In genomic region chr19:50661087-50661486, GRCh38 we compare ENCODE assay signal across 28 cellular contexts. TPM values are rescaled to one million over a fixed set of nuclear protein-coding genes. Genes with fewer than 3 reads are reported as not detected.
DNase-seq lines count a peak whose midpoint lies in the region; ATAC-seq, FAIRE-seq and TF ChIP-seq lines count a peak whose summit lies in the region.
"Had no signal": no experiment of that assay in that cellular context is flagged by ENCODE, and none has a peak within 500 bp of the region (broad histone marks: within the 10 kb centered on the region; RNA-seq: fewer than 3 reads in every experiment).

No MANE protein-coding gene starts in this region.

- H2BK5ac ChIP-seq in H1 (ENCODE audit: low read depth, low read length) = no peak overlapping the region; the same call in 1 of the 2 replicates

- no peak overlapping the region; a peak in 1 of 7 replicates for H3K9ac ChIP-seq in H1 (replicated peaks in 1 of 4; ENCODE audit: extremely low read depth in 1 of 4, low read depth in 3 of 4, low read length in 3 of 4)

- no peak for DNase-seq in natural killer cell
- no peak for DNase-seq in natural killer cell treated with Interleukin-12 subunit alpha and Interleukin-12 subunit beta and Interleukin-15 and Interleukin-18, amount 100 ng/mL, for 72 hours (ENCODE audit: low spot score)
- no peak for DNase-seq in H1 (ENCODE audit: low read depth in 1 of 2, low spot score in 2 of 2)
- DNase-seq in NCI-H2196 treated with DMSO at 0.1 percent for 48 hours (lab: John Stamatoyannopoulos, UW; ENCODE audit: unreplicated experiment) = no peak
- no peak for DNase-seq in activated gamma-delta T cell (lab: John Stamatoyannopoulos, UW)
- no peak for DNase-seq in suprapubic skin (ENCODE audit: low spot score in 2 of 2)
- DNase-seq: 8988T; ACHN; BE2C; CD4-positive, CD25-positive, alpha-beta regulatory T cell; DMS53; GOT3; HCEC 1CT; Kasumi-1; NCI-H1105; NCI-H1436 treated with DMSO at 0.1 percent for 48 hours; NCI-H1930; NCI-H2107; NCI-H2227 treated with DMSO at 0.1 percent for 48 hours; NCI-H526 treated with DMSO at 0.1 percent for 48 hours; OCI-M1; Peyer's patch; SHP77 treated with DMSO at 0.1 percent for 48 hours had no signal

- H3K27ac ChIP-seq in H1 (ENCODE audit: low read depth, low read length) (no peak overlapping the region), suprapubic skin (no peak overlapping the region)
- H3K27ac ChIP-seq: HL-60, Peyer's patch had no signal

- H2BK12ac ChIP-seq in H1 (ENCODE audit: low read depth, low read length) = no peak overlapping the region

- no peak overlapping the region for H3K14ac ChIP-seq in H1 (ENCODE audit: insufficient read length)

- TF ChIP-seq EP300 in H1 (IDR thresholded peaks at IDR 0.05; ENCODE audit: borderline replicate concordance in 1 of 2, low read depth in 2 of 2, low read length in 2 of 2) = no peak
- no peak for TF ChIP-seq EP300 in suprapubic skin (IDR thresholded peaks at IDR 0.05)

- WGBS in H1 (ENCODE audit: extremely low coverage in 1 of 2, insufficient coverage in 1 of 2, insufficient read length in 1 of 2, insufficient replicate concordance in 2 of 2, low coverage in 1 of 2, low lambda C conversion rate in 2 of 2, missing lambda C conversion rate in 1 of 2), 2 experiments = 88% methylated on average over 13 of the region's 13 CpGs; no CpG with 5 or more reads in 1 of the 2 experiments
- WGBS in suprapubic skin = 57% methylated on average over 13 of the region's 13 CpGs

- TF ChIP-seq CTCF in natural killer cell (IDR thresholded peaks at IDR 0.05) = no peak
- no peak for TF ChIP-seq CTCF in H1 (IDR thresholded peaks at IDR 0.05; ENCODE audit: control extremely low read depth in 1 of 3, insufficient read depth in 1 of 3, low read depth in 1 of 3, low read length in 3 of 3)
- no peak for TF ChIP-seq CTCF in nephron (IDR thresholded peaks at IDR 0.05; ENCODE audit: unreplicated experiment in 3 of 3)
- TF ChIP-seq CTCF in suprapubic skin (IDR thresholded peaks at IDR 0.05) = no peak

- H4K5ac ChIP-seq in H1 (ENCODE audit: insufficient read length, low read depth, low read length) = no peak overlapping the region

- H3K18ac ChIP-seq in H1 (ENCODE audit: extremely low read depth, low read length) = no peak overlapping the region

- ATAC-seq in natural killer cell = no peak
- no peak for ATAC-seq in natural killer cell treated with Interleukin-12 subunit alpha and Interleukin-12 subunit beta and Interleukin-15 and Interleukin-18, amount 100 ng/mL, for 72 hours
- ATAC-seq in GM21723 (IDR thresholded peaks at IDR 0.05; ENCODE audit: unreplicated experiment) = no peak

- peaks cover 30 to 37% of the 10 kb centered on the region in 2 donors for H3K27me3 Mint-ChIP-seq in natural killer cell (ENCODE audit: low read depth in 2 of 2)
- peaks cover 31 to 38% of the 10 kb centered on the region in 2 donors for H3K27me3 Mint-ChIP-seq in natural killer cell treated with Interleukin-12 subunit alpha and Interleukin-12 subunit beta and Interleukin-15 and Interleukin-18, amount 100 ng/mL, for 72 hours
- peaks cover 36% of the 10 kb centered on the region for H3K27me3 Mint-ChIP-seq in nephron (ENCODE audit: low read depth)

- H3K4ac ChIP-seq in H1 (replicated peaks; ENCODE audit: insufficient read length, low read depth, low read length) = no peak overlapping the region

- peaks cover 0 to 9% of the 10 kb centered on the region in 2 experiments for H4K20me1 ChIP-seq in H1 (replicated peaks in 1 of 2; ENCODE audit: control insufficient read depth in 1 of 2, insufficient read depth in 2 of 2, low read length in 2 of 2)

- intact Hi-C loops in natural killer cell (cut with micrococcal nuclease) = no loop called here

- H3K36me3 Mint-ChIP-seq in natural killer cell (no peaks in the 10 kb centered on the region), nephron (ENCODE audit: low read depth) (peaks cover 4% of the 10 kb centered on the region)
- H3K36me3 Mint-ChIP-seq in natural killer cell treated with Interleukin-12 subunit alpha and Interleukin-12 subunit beta and Interleukin-15 and Interleukin-18, amount 100 ng/mL, for 72 hours = peaks cover 14% of the 10 kb centered on the region
- H3K36me3 Mint-ChIP-seq: CD4-positive, CD25-positive, alpha-beta regulatory T cell had no signal

- H3K27me3 ChIP-seq in H1 (replicated peaks in 1 of 4; ENCODE audit: control insufficient read depth in 3 of 4, extremely low read depth in 1 of 4, insufficient read depth in 3 of 4, low read length in 3 of 4) = peaks cover 0 to 2% (median under 1%) of the 10 kb centered on the region in 4 experiments; a peak in 4 of 7 replicates
- peaks cover 84% of the 10 kb centered on the region for H3K27me3 ChIP-seq in suprapubic skin
- H3K27me3 ChIP-seq: BE2C had no signal

- H2BK15ac ChIP-seq in H1 (ENCODE audit: low read length) = peak overlapping the region; percentile 92

- FAIRE-seq in H1 (lab: Jason Lieb, UNC) = no peak
- FAIRE-seq: D721Med had no signal

- peak overlapping the region; percentile 86; the same call in 1 of the 2 replicates for H2AK5ac ChIP-seq in H1 (ENCODE audit: low read depth, low read length)

- peak overlapping the region in 1 of 2 experiments; percentile 96; a peak in 1 of 4 replicates for H3K4me2 ChIP-seq in H1 (ENCODE audit: insufficient read depth in 1 of 2, low read depth in 2 of 2, low read length in 2 of 2)

- CTCF ChIA-PET in H1 (lab: Charles Lee; ENCODE audit: partially characterized antibody) = no interaction called here

- H3K23me2 ChIP-seq in H1 (ENCODE audit: low read depth, low read length) = peaks cover 14% of the 10 kb centered on the region

- H3K4me1 Mint-ChIP-seq in natural killer cell (peaks cover 14% of the 10 kb centered on the region in 2 donors), nephron (peaks cover 16% of the 10 kb centered on the region)
- H3K4me1 Mint-ChIP-seq in natural killer cell treated with Interleukin-12 subunit alpha and Interleukin-12 subunit beta and Interleukin-15 and Interleukin-18, amount 100 ng/mL, for 72 hours (ENCODE audit: low read depth in 2 of 2) = peaks cover 17% of the 10 kb centered on the region in 2 donors

- H3K4me3 ChIP-seq in H1 (ENCODE audit: extremely low read depth in 1 of 4, insufficient read depth in 2 of 4, low read depth in 3 of 4, low read length in 4 of 4) = no peak overlapping the region
- no peak overlapping the region for H3K4me3 ChIP-seq in suprapubic skin
- H3K4me3 ChIP-seq: Peyer's patch had no signal

- TF ChIP-seq POLR2A in H1 (IDR thresholded peaks at IDR 0.05; ENCODE audit: control extremely low read depth in 1 of 2, low read depth in 2 of 2, low read length in 2 of 2) = no peak
- no peak for TF ChIP-seq POLR2A in suprapubic skin (IDR thresholded peaks at IDR 0.05)

- no peak overlapping the region for H2BK120ac ChIP-seq in H1 (replicated peaks; ENCODE audit: low read depth, low read length)

- POLR2A ChIA-PET in H1 (lab: Charles Lee; ENCODE audit: partially characterized antibody) = interaction anchor here (0.8 to 1.3 kb wide), 3 partner anchors 9 to 36 kb away, joined by 3 to 14 read pairs (median 3); no protein-coding TSS in a partner anchor

- H3K79me1 ChIP-seq in H1 (ENCODE audit: low read depth, low read length) = no peaks in the 10 kb centered on the region

- H3K27ac Mint-ChIP-seq in natural killer cell (no peak overlapping the region), nephron (peak overlapping the region in 1 of 3 experiments; percentile 55)
- H3K27ac Mint-ChIP-seq in natural killer cell treated with Interleukin-12 subunit alpha and Interleukin-12 subunit beta and Interleukin-15 and Interleukin-18, amount 100 ng/mL, for 72 hours = no peak overlapping the region
- H3K27ac Mint-ChIP-seq: CD4-positive, CD25-positive, alpha-beta regulatory T cell had no signal

- H3K23ac ChIP-seq in H1 (ENCODE audit: insufficient read length) = no peak overlapping the region

- 0 out of 4 replicates have a peak, but pooled peaks cover 0 to 5% of the 10 kb centered on the region in 2 experiments for H3K9me3 ChIP-seq in H1 (ENCODE audit: insufficient read depth in 2 of 2, low read depth in 1 of 2, low read length in 1 of 2)
- H3K9me3 ChIP-seq in suprapubic skin = no peaks in the 10 kb centered on the region
- H3K9me3 ChIP-seq: BE2C had no signal

- no peak overlapping the region for H2AFZ ChIP-seq in H1 (ENCODE audit: low read length)

- no peak overlapping the region for H3K56ac ChIP-seq in H1 (replicated peaks; ENCODE audit: insufficient read length, low read depth, low read length)

- TF ChIP-seq RAD21 in H1 (IDR thresholded peaks at IDR 0.05 in 1 of 2, conservative IDR thresholded peaks at IDR 0.05 in 1 of 2; ENCODE audit: low read depth in 2 of 2, low read length in 2 of 2) = no peak

- no peak overlapping the region for H4K8ac ChIP-seq in H1 (ENCODE audit: extremely low read depth, insufficient read depth, low read length)

- no peak overlapping the region for H2BK20ac ChIP-seq in H1 (ENCODE audit: low read length)

- no peaks in the 10 kb centered on the region for H3K36me3 ChIP-seq in H1 (ENCODE audit: control insufficient read depth in 2 of 4, insufficient read depth in 4 of 4, low read length in 3 of 4)
- H3K36me3 ChIP-seq in suprapubic skin = no peaks in the 10 kb centered on the region
- H3K36me3 ChIP-seq: Peyer's patch had no signal

- H4K91ac ChIP-seq in H1 (replicated peaks; ENCODE audit: insufficient read length, low read length) = no peak overlapping the region

- H3K9me3 Mint-ChIP-seq in natural killer cell (peaks cover 4 to 5% of the 10 kb centered on the region in 2 donors), nephron (no peaks in the 10 kb centered on the region)
- peaks cover 7% of the 10 kb centered on the region for H3K9me3 Mint-ChIP-seq in natural killer cell treated with Interleukin-12 subunit alpha and Interleukin-12 subunit beta and Interleukin-15 and Interleukin-18, amount 100 ng/mL, for 72 hours

- H3K4me1 ChIP-seq in H1 (replicated peaks in 1 of 4; ENCODE audit: control insufficient read depth in 3 of 4, insufficient read depth in 4 of 4, low read length in 3 of 4) (peaks cover 3 to 11% (median 7%) of the 10 kb centered on the region in 4 experiments; a peak in 6 of 7 replicates), suprapubic skin (peaks cover 17% of the 10 kb centered on the region)
- H3K4me1 ChIP-seq: BE2C had no signal

- peak overlapping the region; percentile 26 for H3K4me3 Mint-ChIP-seq in natural killer cell
- H3K4me3 Mint-ChIP-seq in natural killer cell treated with Interleukin-12 subunit alpha and Interleukin-12 subunit beta and Interleukin-15 and Interleukin-18, amount 100 ng/mL, for 72 hours = no peak overlapping the region
- peak overlapping the region; percentile 50 to 62 (median 54) for H3K4me3 Mint-ChIP-seq in nephron
- H3K4me3 Mint-ChIP-seq: CD4-positive, CD25-positive, alpha-beta regulatory T cell had no signal

- no peaks in the 10 kb centered on the region for H3K79me2 ChIP-seq in H1 (ENCODE audit: control insufficient read depth in 1 of 2, insufficient read depth in 2 of 2, low read length in 2 of 2)

RNA-seq across cellular contexts. Expression of gene C19orf81, which starts 11.8 kb away (rescaled TPM):
- not detected for total RNA-seq in natural killer cell
- total RNA-seq in natural killer cell treated with Interleukin-12 subunit alpha and Interleukin-12 subunit beta and Interleukin-15 and Interleukin-18, amount 100 ng/mL, for 72 hours = not detected
- total RNA-seq in H1 (2021; fragmentation: NEBNext Ultra II Directional; extraction: Animal tissue kit (Norgen Biotek cat#: 25700)) = 11.7 and 14.2 TPM in 2 replicates
- polyA plus RNA-seq in H1 (2011; rRNA removed) = 13.0 and 22.0 TPM in 2 replicates
- 12.6 TPM for polyA plus RNA-seq in H1 (2011; cell fraction: cytosol; rRNA removed)
- 15.7 TPM for polyA plus RNA-seq in H1 (2011; cell fraction: nucleus; rRNA removed)
- polyA plus RNA-seq in H1 (2012, experiment 1 of 2) = 2.5 to 17.3 TPM (median 15.4 TPM) in 4 replicates
- polyA plus RNA-seq in H1 (2012, experiment 2 of 2) = 7.0 TPM
- 20.4 TPM for polyA plus RNA-seq in H1 (2013, experiment 1 of 2)
- polyA plus RNA-seq in H1 (2013, experiment 2 of 2) = 20.0 TPM
- not detected in 2 replicates for polyA minus RNA-seq in H1 (2011; rRNA and poly(A)+ RNA removed)
- not detected for polyA minus RNA-seq in H1 (2011; cell fraction: cytosol; rRNA and poly(A)+ RNA removed)
- 7.5 TPM for polyA minus RNA-seq in H1 (2011; cell fraction: nucleus; rRNA and poly(A)+ RNA removed)
- 10 to 100 TPM in 1 of 4 donors, not detected in 3; 19.8 TPM for total RNA-seq in suprapubic skin
- total RNA-seq: CD4-positive, CD25-positive, alpha-beta regulatory T cell; Peyer's patch had no signal
- polyA plus RNA-seq: CD4-positive, CD25-positive, alpha-beta regulatory T cell had no signal

RNA-seq across cellular contexts. Expression of gene SYT3, which starts 21.4 kb away (rescaled TPM):
- total RNA-seq in natural killer cell = not detected
- not detected for total RNA-seq in natural killer cell treated with Interleukin-12 subunit alpha and Interleukin-12 subunit beta and Interleukin-15 and Interleukin-18, amount 100 ng/mL, for 72 hours
- total RNA-seq in H1 (2021; fragmentation: NEBNext Ultra II Directional; extraction: Animal tissue kit (Norgen Biotek cat#: 25700)) = 13.9 and 17.3 TPM in 2 replicates
- 6.7 and 12.7 TPM in 2 replicates for polyA plus RNA-seq in H1 (2011; rRNA removed)
- polyA plus RNA-seq in H1 (2011; cell fraction: cytosol; rRNA removed) = 6.2 TPM
- 13.0 TPM for polyA plus RNA-seq in H1 (2011; cell fraction: nucleus; rRNA removed)
- polyA plus RNA-seq in H1 (2012, experiment 1 of 2) = 11.9 to 13.7 TPM (median 12.9 TPM) in 4 replicates
- 12.1 TPM for polyA plus RNA-seq in H1 (2012, experiment 2 of 2)
- polyA plus RNA-seq in H1 (2013, experiment 1 of 2) = 11.8 TPM
- 12.4 TPM for polyA plus RNA-seq in H1 (2013, experiment 2 of 2)
- polyA minus RNA-seq in H1 (2011; rRNA and poly(A)+ RNA removed) = 3.1 and 5.1 TPM in 2 replicates
- 4.0 TPM for polyA minus RNA-seq in H1 (2011; cell fraction: cytosol; rRNA and poly(A)+ RNA removed)
- polyA minus RNA-seq in H1 (2011; cell fraction: nucleus; rRNA and poly(A)+ RNA removed) = 4.0 TPM
- 1 to 10 TPM in 1 of 4 donors, under 1 TPM in 2, not detected in 1; 0.23 to 1.8 (median 0.30) TPM for total RNA-seq in suprapubic skin
- total RNA-seq: CD4-positive, CD25-positive, alpha-beta regulatory T cell; M059J had no signal
- polyA plus RNA-seq: CD4-positive, CD25-positive, alpha-beta regulatory T cell had no signal

RNA-seq across cellular contexts. Expression of gene SHANK1, which starts 58.5 kb away (rescaled TPM):
- under 1 TPM; 0.05 to 0.75 (median 0.20) TPM for total RNA-seq in natural killer cell
- total RNA-seq in natural killer cell treated with Interleukin-12 subunit alpha and Interleukin-12 subunit beta and Interleukin-15 and Interleukin-18, amount 100 ng/mL, for 72 hours = not detected
- 3.7 and 3.9 TPM in 2 replicates for total RNA-seq in H1 (2021; fragmentation: NEBNext Ultra II Directional; extraction: Animal tissue kit (Norgen Biotek cat#: 25700))
- polyA plus RNA-seq in H1 (2011; rRNA removed) = 1.1 and 1.2 TPM in 2 replicates
- 0.88 TPM for polyA plus RNA-seq in H1 (2011; cell fraction: cytosol; rRNA removed)
- polyA plus RNA-seq in H1 (2011; cell fraction: nucleus; rRNA removed) = 7.0 TPM
- polyA plus RNA-seq in H1 (2012, experiment 1 of 2) = 2.6 to 5.1 TPM (median 3.8 TPM) in 4 replicates
- 1.4 TPM for polyA plus RNA-seq in H1 (2012, experiment 2 of 2)
- polyA plus RNA-seq in H1 (2013, experiment 1 of 2) = 1.8 TPM
- 1.1 TPM for polyA plus RNA-seq in H1 (2013, experiment 2 of 2)
- polyA minus RNA-seq in H1 (2011; rRNA and poly(A)+ RNA removed) = 0.54 and 0.98 TPM in 2 replicates
- polyA minus RNA-seq in H1 (2011; cell fraction: cytosol; rRNA and poly(A)+ RNA removed) = 3.0 TPM
- 6.6 TPM for polyA minus RNA-seq in H1 (2011; cell fraction: nucleus; rRNA and poly(A)+ RNA removed)
- 1 to 10 TPM in 1 of 4 donors, under 1 TPM in 1, not detected in 2; 0.42 to 6.6 TPM for total RNA-seq in suprapubic skin
- total RNA-seq: CD4-positive, CD25-positive, alpha-beta regulatory T cell had no signal
- polyA plus RNA-seq: CD4-positive, CD25-positive, alpha-beta regulatory T cell had no signal
